ENCODE assay signal across 8 cellular contexts in genomic region chr1:2275796-2276536, GRCh38. TPM values are rescaled to one million over a fixed set of nuclear protein-coding genes. Genes with fewer than 3 reads are reported as not detected.
DNase-seq lines count a peak whose midpoint lies in the region; ATAC-seq and TF ChIP-seq lines count a peak whose summit lies in the region.

No MANE protein-coding gene starts in this region.

- TF ChIP-seq EP300 in esophagus muscularis mucosa (IDR thresholded peaks at IDR 0.05) = no peak

- no peaks in the 10 kb centered on the region for H3K9me3 Mint-ChIP-seq in Caco-2 (ENCODE audit: unreplicated experiment)

- H3K4me3 Mint-ChIP-seq in Caco-2 (ENCODE audit: unreplicated experiment) = no peak overlapping the region

- peak overlapping the region; percentile 76 to 84 (median 81) for H3K27ac ChIP-seq in esophagus muscularis mucosa (replicated peaks in 1 of 4)

- H3K36me3 Mint-ChIP-seq in Caco-2 (ENCODE audit: insufficient read depth, unreplicated experiment) = peaks cover 24% of the 10 kb centered on the region

- POLR2A ChIA-PET in Caco-2 (lab: Charles Lee) = interaction anchor here (1.2 kb wide), 1 partner anchor 81 kb away, joined by 3 read pairs; the partner anchor contains the start of gene FAAP20

- H3K36me3 ChIP-seq in Caco-2 (ENCODE audit: control insufficient read depth, insufficient read depth, low read length) = peaks cover 2% of the 10 kb centered on the region; the same call in 1 of the 2 replicates
- peaks cover 0 to 6% (median 2%) of the 10 kb centered on the region in 4 donors for H3K36me3 ChIP-seq in esophagus muscularis mucosa

- TF ChIP-seq CTCF in Caco-2 (IDR thresholded peaks at IDR 0.05; ENCODE audit: insufficient read depth in 1 of 2, low read depth in 1 of 2, low read length in 1 of 2, severe bottlenecking in 1 of 2, unreplicated experiment in 1 of 2) = no peak
- TF ChIP-seq CTCF in NB4 (IDR thresholded peaks at IDR 0.05; ENCODE audit: low read depth, low read length) = no peak
- TF ChIP-seq CTCF in esophagus muscularis mucosa (IDR thresholded peaks at IDR 0.05) = no peak
- TF ChIP-seq CTCF in omental fat pad (IDR thresholded peaks at IDR 0.05) = no peak

- TF ChIP-seq POLR2A in NB4 (IDR thresholded peaks at IDR 0.05; ENCODE audit: extremely low read depth, insufficient read length) (no peak), esophagus muscularis mucosa (IDR thresholded peaks at IDR 0.05; ENCODE audit: low read depth) (no peak)

- DNase-seq in Caco-2 (peak in 1 of 2 experiments; percentile 22), NB4 (ENCODE audit: low read depth) (peak; percentile 77), esophagus muscularis mucosa (ENCODE audit: extremely low spot score) (no peak), omental fat pad (ENCODE audit: low spot score) (no peak)
- no peak for DNase-seq in NK-92 treated with Interleukin-12 subunit alpha and Interleukin-12 subunit beta, amount 100 ng/mL, for 24 hours (lab: John Stamatoyannopoulos, UW)
- DNase-seq in stimulated activated CD4-positive, alpha-beta T cell treated with anti-CD3 and anti-CD28 coated beads, Interleukin-4, amount 100 ng/mL, for 1 hour = no peak
- DNase-seq in effector CD4-positive, alpha-beta T cell = no peak

- H3K27me3 Mint-ChIP-seq in Caco-2 (ENCODE audit: insufficient read depth, unreplicated experiment) = no peaks in the 10 kb centered on the region

- intact Hi-C loops in Caco-2 (cut with micrococcal nuclease; ENCODE audit: unreplicated experiment) = no loop called here
- intact Hi-C loops in esophagus muscularis mucosa (cut with DNase I) = no loop called here

- peak overlapping the region; percentile 35 for H3K27ac Mint-ChIP-seq in Caco-2 (ENCODE audit: unreplicated experiment)

- WGBS in esophagus muscularis mucosa = 29% methylated on average over 14 of the region's 14 CpGs

- BruUV-seq in Caco-2 (replicated peaks; lab: Mats Ljungman, UMichigan) = no TSS peak

- H3K27me3 ChIP-seq in Caco-2 (replicated peaks; ENCODE audit: control insufficient read depth, insufficient read depth, low read length) = no peaks in the 10 kb centered on the region
- no peaks in the 10 kb centered on the region for H3K27me3 ChIP-seq in esophagus muscularis mucosa

- ATAC-seq in omental fat pad (ENCODE audit: low FRiP score) = peak; percentile 65
- no peak for ATAC-seq in HG03095 (IDR thresholded peaks at IDR 0.05; ENCODE audit: unreplicated experiment)

- H3K4me1 ChIP-seq in Caco-2 = peaks cover 20% of the 10 kb centered on the region
- peaks cover 92 to 94% (median 93%) of the 10 kb centered on the region in 4 donors for H3K4me1 ChIP-seq in esophagus muscularis mucosa

- CTCF ChIA-PET in Caco-2 (lab: Charles Lee) = interaction anchor here (0.6 kb wide), 1 partner anchor 48 kb away, joined by 4 read pairs; no protein-coding TSS in a partner anchor

- H3K9me3 ChIP-seq in Caco-2 (no peaks in the 10 kb centered on the region), esophagus muscularis mucosa (no peaks in the 10 kb centered on the region)

- H3K4me3 ChIP-seq in Caco-2 (ENCODE audit: low read depth, low read length) (no peak overlapping the region), NB4 (ENCODE audit: low read depth, low read length) (no peak overlapping the region), esophagus muscularis mucosa (peak overlapping the region in 1 of 4 donors; percentile 25)

- H3K4me1 Mint-ChIP-seq in Caco-2 (ENCODE audit: low read depth, unreplicated experiment) = no peaks in the 10 kb centered on the region

RNA-seq across cellular contexts. Expression of gene SKI, which starts 47.8 kb away (rescaled TPM):
- total RNA-seq in Caco-2 (2022) (38.2 and 39.8 TPM in 2 replicates), esophagus muscularis mucosa (100 to 1,000 TPM in 2 of 4 donors, 10 to 100 TPM in 2; 70.1 to 190 (median 124) TPM), omental fat pad (10 to 100 TPM; 35.3 to 54.0 (median 47.3) TPM)
